ENCODE assay signal across 12 cellular contexts in genomic region chr3:101781166-101781565, GRCh38. TPM values are rescaled to one million over a fixed set of nuclear protein-coding genes. Genes with fewer than 3 reads are reported as not detected.
DNase-seq lines count a peak whose midpoint lies in the region; ATAC-seq, FAIRE-seq and TF ChIP-seq lines count a peak whose summit lies in the region.
"Had no signal": no experiment of that assay in that cellular context is flagged by ENCODE, and none has a peak within 500 bp of the region (broad histone marks: within the 10 kb centered on the region; RNA-seq: fewer than 3 reads in every experiment).

No MANE protein-coding gene starts in this region.

- peak overlapping the region; percentile 91; the same call in 1 of the 2 replicates for H3K27ac ChIP-seq in MM.1S (ENCODE audit: low read length)
- H3K27ac ChIP-seq in H1 (ENCODE audit: low read depth, low read length), result no peak overlapping the region

- peak overlapping the region; percentile 95 for H3K9ac ChIP-seq in MM.1S (ENCODE audit: low read length)
- H3K9ac ChIP-seq in H1 (replicated peaks in 1 of 4; ENCODE audit: extremely low read depth in 1 of 4, low read depth in 3 of 4, low read length in 3 of 4), result no peak overlapping the region

- CTCF ChIA-PET in activated CD4-positive, alpha-beta T cell treated with anti-CD3 and anti-CD28 coated beads for 36 hours (lab: Charles Lee), result interaction anchor here (1.4 to 1.5 kb wide), 2 partner anchors 22 kb away, joined by 3 to 4 read pairs; no protein-coding TSS in a partner anchor
- CTCF ChIA-PET in H1 (lab: Charles Lee; ENCODE audit: partially characterized antibody), result interaction anchor here (1.0 kb wide), 1 partner anchor 14 kb away, joined by 3 read pairs; no protein-coding TSS in a partner anchor

- H3K27ac Mint-ChIP-seq in activated CD4-positive, alpha-beta T cell treated with anti-CD3 and anti-CD28 coated beads for 36 hours, result peak overlapping the region; percentile 55
- H3K27ac Mint-ChIP-seq: stimulated activated naive B cell treated with anti-CD40 and anti-IgM and Interleukin-4, amounts not matched to agents 10 μg/mL and 1 μg/mL and 100 μg/mL, for 72 hours had no signal

- no peak for DNase-seq in activated CD4-positive, alpha-beta T cell treated with anti-CD3 and anti-CD28 coated beads for 36 hours
- DNase-seq in activated CD4-positive, alpha-beta T cell treated with anti-CD3 and anti-CD28 coated beads for 4 hours, result no peak
- no peak for DNase-seq in MM.1S
- no peak for DNase-seq in H1 (ENCODE audit: low read depth in 1 of 2, low spot score in 2 of 2)
- DNase-seq in pons (ENCODE audit: low spot score), result peak; percentile 40
- no peak for DNase-seq in cerebellar cortex (ENCODE audit: low spot score)
- DNase-seq in NCI-H1105 treated with DMSO at 0.1 percent for 48 hours (lab: John Stamatoyannopoulos, UW), result no peak
- no peak for DNase-seq in HUDEP-2 (lab: John Stamatoyannopoulos, UW; ENCODE audit: unreplicated experiment in 76 of 76)
- DNase-seq: NCI-H1092; Peyer's patch; stimulated activated naive B cell treated with anti-CD40 and anti-IgM and Interleukin-4, amounts not matched to agents 10 μg/mL and 1 μg/mL and 100 μg/mL, for 72 hours had no signal

- peaks cover 8% of the 10 kb centered on the region for H3K23me2 ChIP-seq in H1 (ENCODE audit: low read depth, low read length)

- no peak for TF ChIP-seq EP300 in H1 (IDR thresholded peaks at IDR 0.05; ENCODE audit: borderline replicate concordance in 1 of 2, low read depth in 2 of 2, low read length in 2 of 2)

- no peaks in the 10 kb centered on the region for H3K9me2 ChIP-seq in MM.1S (replicated peaks; ENCODE audit: insufficient read depth, low read length)

- POLR2A ChIA-PET in activated CD4-positive, alpha-beta T cell treated with anti-CD3 and anti-CD28 coated beads for 36 hours (lab: Charles Lee), result no interaction called here
- POLR2A ChIA-PET in H1 (lab: Charles Lee; ENCODE audit: partially characterized antibody), result no interaction called here

- no peak for ATAC-seq in activated CD4-positive, alpha-beta T cell treated with anti-CD3 and anti-CD28 coated beads for 36 hours
- ATAC-seq: sciatic nerve; stimulated activated naive B cell treated with anti-CD40 and anti-IgM and Interleukin-4, amounts not matched to agents 10 μg/mL and 1 μg/mL and 100 μg/mL, for 72 hours had no signal

- H3K9me3 Mint-ChIP-seq in activated CD4-positive, alpha-beta T cell treated with anti-CD3 and anti-CD28 coated beads for 36 hours (ENCODE audit: low read depth), result no peaks in the 10 kb centered on the region
- H3K9me3 Mint-ChIP-seq: stimulated activated naive B cell treated with anti-CD40 and anti-IgM and Interleukin-4, amounts not matched to agents 10 μg/mL and 1 μg/mL and 100 μg/mL, for 72 hours had no signal

- H2BK20ac ChIP-seq in H1 (ENCODE audit: low read length), result no peak overlapping the region

- H4K5ac ChIP-seq in H1 (ENCODE audit: insufficient read length, low read depth, low read length), result no peak overlapping the region

- H3K4me3 Mint-ChIP-seq in activated CD4-positive, alpha-beta T cell treated with anti-CD3 and anti-CD28 coated beads for 36 hours, result peak overlapping the region; percentile 91
- H3K4me3 Mint-ChIP-seq: stimulated activated naive B cell treated with anti-CD40 and anti-IgM and Interleukin-4, amounts not matched to agents 10 μg/mL and 1 μg/mL and 100 μg/mL, for 72 hours had no signal

- H4K20me1 ChIP-seq in MM.1S (ENCODE audit: insufficient read depth, low read length), result no peaks in the 10 kb centered on the region
- no peaks in the 10 kb centered on the region for H4K20me1 ChIP-seq in H1 (replicated peaks in 1 of 2; ENCODE audit: control insufficient read depth in 1 of 2, insufficient read depth in 2 of 2, low read length in 2 of 2)

- peaks cover 62% of the 10 kb centered on the region for H3F3A ChIP-seq in MM.1S (ENCODE audit: insufficient read depth, low read length)

- no peak overlapping the region for H2BK15ac ChIP-seq in H1 (ENCODE audit: low read length)

- H3K4me1 ChIP-seq in MM.1S (ENCODE audit: low read length), result peaks cover 47% of the 10 kb centered on the region
- peaks cover 5 to 11% (median 6%) of the 10 kb centered on the region in 4 experiments; a peak in 6 of 7 replicates for H3K4me1 ChIP-seq in H1 (replicated peaks in 1 of 4; ENCODE audit: control insufficient read depth in 3 of 4, insufficient read depth in 4 of 4, low read length in 3 of 4)

- H3K36me3 ChIP-seq in MM.1S (replicated peaks; ENCODE audit: insufficient read depth, low read length) (peaks cover 9% of the 10 kb centered on the region), H1 (ENCODE audit: control insufficient read depth in 2 of 4, insufficient read depth in 4 of 4, low read length in 3 of 4) (peaks cover 4 to 31% (median 18%) of the 10 kb centered on the region in 4 experiments; a peak in 7 of 8 replicates)

- peaks cover 30% of the 10 kb centered on the region for H3K36me3 Mint-ChIP-seq in activated CD4-positive, alpha-beta T cell treated with anti-CD3 and anti-CD28 coated beads for 36 hours (ENCODE audit: low read depth)

- no peak for TF ChIP-seq POLR2A in H1 (IDR thresholded peaks at IDR 0.05; ENCODE audit: control extremely low read depth in 1 of 2, low read depth in 2 of 2, low read length in 2 of 2)

- H3K27me3 ChIP-seq in MM.1S (replicated peaks; ENCODE audit: insufficient read depth, low read length) (no peaks in the 10 kb centered on the region), H1 (replicated peaks in 1 of 4; ENCODE audit: control insufficient read depth in 3 of 4, extremely low read depth in 1 of 4, insufficient read depth in 3 of 4, low read length in 3 of 4) (peaks cover 0 to 7% (median 4%) of the 10 kb centered on the region in 4 experiments; a peak in 4 of 7 replicates)
- H3K27me3 ChIP-seq: Peyer's patch had no signal

- no peak overlapping the region for H2AK5ac ChIP-seq in H1 (ENCODE audit: low read depth, low read length)

- H3K18ac ChIP-seq in H1 (ENCODE audit: extremely low read depth, low read length), result no peak overlapping the region

- H3K4me3 ChIP-seq in MM.1S (ENCODE audit: low read length), result peak overlapping the region; percentile 89
- peak overlapping the region in 1 of 4 experiments; percentile 70; a peak in 1 of 8 replicates for H3K4me3 ChIP-seq in H1 (ENCODE audit: extremely low read depth in 1 of 4, insufficient read depth in 2 of 4, low read depth in 3 of 4, low read length in 4 of 4)
- H3K4me3 ChIP-seq: Peyer's patch had no signal

- H2BK12ac ChIP-seq in H1 (ENCODE audit: low read depth, low read length), result no peak overlapping the region

- H3K23ac ChIP-seq in H1 (ENCODE audit: insufficient read length), result no peak overlapping the region

- no peak overlapping the region for H2AFZ ChIP-seq in MM.1S (ENCODE audit: low read length)
- H2AFZ ChIP-seq in H1 (ENCODE audit: low read length), result no peak overlapping the region

- no peak overlapping the region for H4K91ac ChIP-seq in H1 (replicated peaks; ENCODE audit: insufficient read length, low read length)

- H3K9me3 ChIP-seq in MM.1S (replicated peaks; ENCODE audit: insufficient read depth, low read length), result no peaks in the 10 kb centered on the region
- no peaks in the 10 kb centered on the region for H3K9me3 ChIP-seq in H1 (ENCODE audit: insufficient read depth in 2 of 2, low read depth in 1 of 2, low read length in 1 of 2)
- H3K9me3 ChIP-seq: Peyer's patch had no signal

- H3K79me2 ChIP-seq in MM.1S (ENCODE audit: low read length), result peaks cover 68% of the 10 kb centered on the region
- peaks cover 0 to 10% of the 10 kb centered on the region in 2 experiments; a peak in 1 of 4 replicates for H3K79me2 ChIP-seq in H1 (ENCODE audit: control insufficient read depth in 1 of 2, insufficient read depth in 2 of 2, low read length in 2 of 2)

- no peak overlapping the region for H4K8ac ChIP-seq in H1 (ENCODE audit: extremely low read depth, insufficient read depth, low read length)

- H3K4me1 Mint-ChIP-seq in activated CD4-positive, alpha-beta T cell treated with anti-CD3 and anti-CD28 coated beads for 36 hours, result peaks cover 68% of the 10 kb centered on the region

- H3K4ac ChIP-seq in H1 (replicated peaks; ENCODE audit: insufficient read length, low read depth, low read length), result no peak overlapping the region

- no peak for TF ChIP-seq CTCF in MM.1S (IDR thresholded peaks at IDR 0.05; ENCODE audit: low read length)
- no peak for TF ChIP-seq CTCF in H1 (IDR thresholded peaks at IDR 0.05; ENCODE audit: control extremely low read depth in 1 of 3, insufficient read depth in 1 of 3, low read depth in 1 of 3, low read length in 3 of 3)

- H3K4me2 ChIP-seq in MM.1S (ENCODE audit: low read depth, low read length), result peak overlapping the region; percentile 92
- H3K4me2 ChIP-seq in H1 (ENCODE audit: insufficient read depth in 1 of 2, low read depth in 2 of 2, low read length in 2 of 2), result peak overlapping the region; percentile 77 to 96

- intact Hi-C loops in activated CD4-positive, alpha-beta T cell treated with anti-CD3 and anti-CD28 coated beads for 36 hours (cut with DNase I, micrococcal nuclease), result no loop called here

- no peak for TF ChIP-seq RAD21 in H1 (IDR thresholded peaks at IDR 0.05 in 1 of 2, conservative IDR thresholded peaks at IDR 0.05 in 1 of 2; ENCODE audit: low read depth in 2 of 2, low read length in 2 of 2)

- H3K56ac ChIP-seq in H1 (replicated peaks; ENCODE audit: insufficient read length, low read depth, low read length), result no peak overlapping the region

- no peaks in the 10 kb centered on the region for H3K27me3 Mint-ChIP-seq in activated CD4-positive, alpha-beta T cell treated with anti-CD3 and anti-CD28 coated beads for 36 hours
- H3K27me3 Mint-ChIP-seq: stimulated activated naive B cell treated with anti-CD40 and anti-IgM and Interleukin-4, amounts not matched to agents 10 μg/mL and 1 μg/mL and 100 μg/mL, for 72 hours had no signal

- no peak overlapping the region for H3K14ac ChIP-seq in H1 (ENCODE audit: insufficient read length)

- no peak for FAIRE-seq in H1 (lab: Jason Lieb, UNC)

- H2BK120ac ChIP-seq in H1 (replicated peaks; ENCODE audit: low read depth, low read length), result no peak overlapping the region

- H2BK5ac ChIP-seq in H1 (ENCODE audit: low read depth, low read length), result no peak overlapping the region

- H3K79me1 ChIP-seq in H1 (ENCODE audit: low read depth, low read length), result no peaks in the 10 kb centered on the region

RNA-seq across cellular contexts. Expression of gene NXPE3, which starts 2.2 kb away (rescaled TPM):
- 10 to 100 TPM; 12.8 to 18.5 TPM for total RNA-seq in activated CD4-positive, alpha-beta T cell treated with anti-CD3 and anti-CD28 coated beads for 36 hours
- 22.7 and 23.3 TPM in 2 replicates for total RNA-seq in H1 (2021; fragmentation: NEBNext Ultra II Directional; extraction: Animal tissue kit (Norgen Biotek cat#: 25700))
- 10.9 and 12.1 TPM in 2 replicates for polyA plus RNA-seq in H1 (2011; rRNA removed)
- 15.3 TPM for polyA plus RNA-seq in H1 (2011; cell fraction: cytosol; rRNA removed)
- polyA plus RNA-seq in H1 (2011; cell fraction: nucleus; rRNA removed), result 14.8 TPM
- 11.3 to 13.5 TPM (median 12.8 TPM) in 4 replicates for polyA plus RNA-seq in H1 (2012, experiment 1 of 2)
- 2.9 TPM for polyA plus RNA-seq in H1 (2012, experiment 2 of 2)
- polyA plus RNA-seq in H1 (2013, experiment 1 of 2), result 13.5 TPM
- 14.3 TPM for polyA plus RNA-seq in H1 (2013, experiment 2 of 2)
- polyA minus RNA-seq in H1 (2011; rRNA and poly(A)+ RNA removed), result 39.3 and 41.7 TPM in 2 replicates
- polyA minus RNA-seq in H1 (2011; cell fraction: cytosol; rRNA and poly(A)+ RNA removed), result 10.7 TPM
- 24.1 TPM for polyA minus RNA-seq in H1 (2011; cell fraction: nucleus; rRNA and poly(A)+ RNA removed)

RNA-seq across cellular contexts. Expression of gene CEP97, which starts 56.8 kb away (rescaled TPM):
- 10 to 100 TPM; 18.1 to 20.0 TPM for total RNA-seq in activated CD4-positive, alpha-beta T cell treated with anti-CD3 and anti-CD28 coated beads for 36 hours
- total RNA-seq in H1 (2021; fragmentation: NEBNext Ultra II Directional; extraction: Animal tissue kit (Norgen Biotek cat#: 25700)), result 13.2 and 15.1 TPM in 2 replicates
- 1.6 and 1.9 TPM in 2 replicates for polyA plus RNA-seq in H1 (2011; rRNA removed)
- 1.6 TPM for polyA plus RNA-seq in H1 (2011; cell fraction: cytosol; rRNA removed)
- 1.4 TPM for polyA plus RNA-seq in H1 (2011; cell fraction: nucleus; rRNA removed)
- 3.2 to 6.4 TPM (median 4.5 TPM) in 4 replicates for polyA plus RNA-seq in H1 (2012, experiment 1 of 2)
- polyA plus RNA-seq in H1 (2012, experiment 2 of 2), result 0.25 TPM
- 3.8 TPM for polyA plus RNA-seq in H1 (2013, experiment 1 of 2)
- polyA plus RNA-seq in H1 (2013, experiment 2 of 2), result 3.9 TPM
- polyA minus RNA-seq in H1 (2011; rRNA and poly(A)+ RNA removed), result 9.1 and 12.2 TPM in 2 replicates
- polyA minus RNA-seq in H1 (2011; cell fraction: cytosol; rRNA and poly(A)+ RNA removed), result 4.3 TPM
- 8.8 TPM for polyA minus RNA-seq in H1 (2011; cell fraction: nucleus; rRNA and poly(A)+ RNA removed)
